Comparison of ENCODE assay signal across 18 cellular contexts in genomic region chr2:72204156-72204781, GRCh38. TPM values are rescaled to one million over a fixed set of nuclear protein-coding genes. Genes with fewer than 3 reads are reported as not detected.
A peak's percentile ranks its signal among the peaks of the same experiment; 100 is the strongest.
DNase-seq lines count a peak whose midpoint lies in the region; ATAC-seq, FAIRE-seq and TF ChIP-seq lines count a peak whose summit lies in the region.
"Had no signal": no experiment of that assay in that cellular context is flagged by ENCODE, and none has a peak within 500 bp of the region (broad histone marks: within the 10 kb centered on the region; RNA-seq: fewer than 3 reads in every experiment).

No MANE protein-coding gene starts in this region.

- no peaks in the 10 kb centered on the region for H4K20me1 ChIP-seq in endothelial cell of umbilical vein (replicated peaks; ENCODE audit: control insufficient read depth, extremely low read depth, insufficient read depth, low read length)

- peaks cover 52% of the 10 kb centered on the region for H3K4me1 Mint-ChIP-seq in type B pancreatic cell (ENCODE audit: unreplicated experiment)
- no peaks in the 10 kb centered on the region for H3K4me1 Mint-ChIP-seq in stimulated activated effector memory CD8-positive, alpha-beta T cell treated with anti-CD3 and anti-CD28 coated beads, Interleukin-12 subunit alpha, Interleukin-12 subunit beta, amount 100 ng/mL, for 72 hours
- H3K4me1 Mint-ChIP-seq: stimulated activated memory B cell treated with anti-CD40 and anti-IgM and Interleukin-4, amounts not matched to agents 10 μg/mL and 1 μg/mL and 100 μg/mL, for 72 hours had no signal

- ATAC-seq in left lobe of liver, result peak; percentile 86
- no peak for ATAC-seq in stimulated activated effector memory CD8-positive, alpha-beta T cell treated with anti-CD3 and anti-CD28 coated beads, Interleukin-12 subunit alpha, Interleukin-12 subunit beta, amount 100 ng/mL, for 72 hours
- ATAC-seq: naive thymus-derived CD4-positive, alpha-beta T cell; Panc1; stimulated activated memory B cell treated with anti-CD40 and anti-IgM and Interleukin-4, amounts not matched to agents 10 μg/mL and 1 μg/mL and 100 μg/mL, for 72 hours had no signal

- no peaks in the 10 kb centered on the region for H3K36me3 ChIP-seq in MG63
- no peaks in the 10 kb centered on the region for H3K36me3 ChIP-seq in endothelial cell of umbilical vein (ENCODE audit: control insufficient read depth in 2 of 2, extremely low read depth in 1 of 2, insufficient read depth in 2 of 2, low read length in 2 of 2)

- no peaks in the 10 kb centered on the region for H3K9me1 ChIP-seq in endothelial cell of umbilical vein (replicated peaks; ENCODE audit: control insufficient read depth, extremely low read depth, insufficient read depth, low read length)

- TF ChIP-seq CTCF in endothelial cell of umbilical vein (IDR thresholded peaks at IDR 0.05; ENCODE audit: extremely low read depth in 1 of 2, insufficient read depth in 1 of 2, low read depth in 1 of 2, low read length in 2 of 2) (no peak), type B pancreatic cell (conservative IDR thresholded peaks at IDR 0.05) (no peak)

- H2AFZ ChIP-seq in endothelial cell of umbilical vein (ENCODE audit: low read depth, low read length), result no peak overlapping the region

- no peak overlapping the region for H3K9ac ChIP-seq in endothelial cell of umbilical vein (replicated peaks; ENCODE audit: extremely low read depth, insufficient read depth, low read length)

- intact Hi-C loops in endothelial cell of umbilical vein (cut with micrococcal nuclease), result no loop called here

- CTCF ChIA-PET in endothelial cell of umbilical vein (lab: Charles Lee), result interaction anchor here (0.9 to 1.2 kb wide), 3 partner anchors 10 to 280 kb away, joined by 3 to 4 read pairs (median 3); no protein-coding TSS in a partner anchor

- H3K4me2 ChIP-seq in endothelial cell of umbilical vein (ENCODE audit: insufficient read depth, low read length), result no peak overlapping the region

- no peaks in the 10 kb centered on the region for H3K79me2 ChIP-seq in endothelial cell of umbilical vein (ENCODE audit: control insufficient read depth, insufficient read depth, low read length)

- peak overlapping the region; percentile 73 for H3K27ac Mint-ChIP-seq in type B pancreatic cell
- H3K27ac Mint-ChIP-seq in stimulated activated effector memory CD8-positive, alpha-beta T cell treated with anti-CD3 and anti-CD28 coated beads, Interleukin-12 subunit alpha, Interleukin-12 subunit beta, amount 100 ng/mL, for 72 hours, result no peak overlapping the region
- H3K27ac Mint-ChIP-seq: activated T-helper 1 cell treated with anti-CD3 and anti-CD28 coated beads, Interleukin-12 subunit alpha, Interleukin-12 subunit beta, Interleukin-2, Interleukin-4 antibody, amounts not matched to agents 30 ng/mL and 10 ng/mL and 1 ng/mL, durations not matched to agents 14 hours and 24 hours and 36 hours; naive thymus-derived CD4-positive, alpha-beta T cell; stimulated activated memory B cell treated with anti-CD40 and anti-IgM and Interleukin-4, amounts not matched to agents 10 μg/mL and 1 μg/mL and 100 μg/mL, for 72 hours had no signal

- no peaks in the 10 kb centered on the region for H3K27me3 Mint-ChIP-seq in type B pancreatic cell
- H3K27me3 Mint-ChIP-seq: naive thymus-derived CD4-positive, alpha-beta T cell; stimulated activated memory B cell treated with anti-CD40 and anti-IgM and Interleukin-4, amounts not matched to agents 10 μg/mL and 1 μg/mL and 100 μg/mL, for 72 hours had no signal

- H3K27ac ChIP-seq in endothelial cell of umbilical vein (ENCODE audit: insufficient read depth, low read depth, low read length), result no peak overlapping the region
- H3K27ac ChIP-seq: C4-2B had no signal

- no peaks in the 10 kb centered on the region for H3K4me1 ChIP-seq in endothelial cell of umbilical vein (ENCODE audit: control insufficient read depth, extremely low read depth, insufficient read depth, low read length)

- POLR2A ChIA-PET in endothelial cell of umbilical vein (lab: Charles Lee), result no interaction called here

- H3K4me3 Mint-ChIP-seq in type B pancreatic cell, result peak overlapping the region; percentile 44
- H3K4me3 Mint-ChIP-seq in stimulated activated effector memory CD8-positive, alpha-beta T cell treated with anti-CD3 and anti-CD28 coated beads, Interleukin-12 subunit alpha, Interleukin-12 subunit beta, amount 100 ng/mL, for 72 hours, result no peak overlapping the region
- H3K4me3 Mint-ChIP-seq: activated T-helper 1 cell treated with anti-CD3 and anti-CD28 coated beads, Interleukin-12 subunit alpha, Interleukin-12 subunit beta, Interleukin-2, Interleukin-4 antibody, amounts not matched to agents 30 ng/mL and 10 ng/mL and 1 ng/mL, durations not matched to agents 14 hours and 24 hours and 36 hours; naive thymus-derived CD4-positive, alpha-beta T cell; stimulated activated memory B cell treated with anti-CD40 and anti-IgM and Interleukin-4, amounts not matched to agents 10 μg/mL and 1 μg/mL and 100 μg/mL, for 72 hours had no signal

- BruUV-seq in endothelial cell of umbilical vein (replicated peaks; lab: Mats Ljungman, UMichigan), result no TSS peak

- no peak for TF ChIP-seq POLR2A in endothelial cell of umbilical vein (IDR thresholded peaks at IDR 0.05; ENCODE audit: low read depth, low read length)

- H3K36me3 Mint-ChIP-seq in type B pancreatic cell, result no peaks in the 10 kb centered on the region
- H3K36me3 Mint-ChIP-seq in stimulated activated effector memory CD8-positive, alpha-beta T cell treated with anti-CD3 and anti-CD28 coated beads, Interleukin-12 subunit alpha, Interleukin-12 subunit beta, amount 100 ng/mL, for 72 hours, result no peaks in the 10 kb centered on the region
- H3K36me3 Mint-ChIP-seq: naive thymus-derived CD4-positive, alpha-beta T cell; stimulated activated memory B cell treated with anti-CD40 and anti-IgM and Interleukin-4, amounts not matched to agents 10 μg/mL and 1 μg/mL and 100 μg/mL, for 72 hours had no signal

- peak; percentile 33 for DNase-seq in MG63
- DNase-seq in endothelial cell of umbilical vein (ENCODE audit: low read depth, low spot score), result peak; percentile 89
- DNase-seq in left lobe of liver (ENCODE audit: low spot score), result no peak
- no peak for DNase-seq in type B pancreatic cell (ENCODE audit: extremely low spot score, unreplicated experiment)
- DNase-seq in stimulated activated effector memory CD8-positive, alpha-beta T cell treated with anti-CD3 and anti-CD28 coated beads, Interleukin-12 subunit alpha, Interleukin-12 subunit beta, amount 100 ng/mL, for 72 hours (ENCODE audit: low spot score in 2 of 2), result no peak
- no peak for DNase-seq in GM19238 (ENCODE audit: insufficient read length, low spot score)
- no peak for DNase-seq in NCI-H1436 (lab: John Stamatoyannopoulos, UW)
- DNase-seq: amygdala; islet precursor cell; naive thymus-derived CD4-positive, alpha-beta T cell; NCI-H1092 treated with DMSO at 0.1 percent for 48 hours; NCI-H345; stimulated activated CD4-positive, alpha-beta T cell treated with anti-CD3 and anti-CD28 coated beads, Interleukin-4, amount 100 ng/mL, for 4 hours had no signal

- no peaks in the 10 kb centered on the region for H3K9me3 ChIP-seq in MG63
- no peaks in the 10 kb centered on the region for H3K9me3 ChIP-seq in endothelial cell of umbilical vein (replicated peaks; ENCODE audit: control insufficient read depth, insufficient read depth, low read length)

- H3K4me3 ChIP-seq in MG63 (no peak overlapping the region), endothelial cell of umbilical vein (replicated peaks in 1 of 3; ENCODE audit: insufficient read depth in 1 of 3, low read depth in 1 of 3, low read length in 3 of 3) (no peak overlapping the region)

- no peak for FAIRE-seq in endothelial cell of umbilical vein (lab: Jason Lieb, UNC)

- H3K27me3 ChIP-seq in MG63, result no peaks in the 10 kb centered on the region
- no peaks in the 10 kb centered on the region for H3K27me3 ChIP-seq in endothelial cell of umbilical vein (ENCODE audit: control insufficient read depth in 2 of 2, insufficient read depth in 2 of 2, low read length in 2 of 2)

- dilution Hi-C loops in endothelial cell of umbilical vein (cut with MboI; ENCODE audit: extremely low pct_ligation_motif_present, low sequenced_read_pairs), result no loop called here

- no peaks in the 10 kb centered on the region for H3K9me3 Mint-ChIP-seq in type B pancreatic cell
- H3K9me3 Mint-ChIP-seq in stimulated activated effector memory CD8-positive, alpha-beta T cell treated with anti-CD3 and anti-CD28 coated beads, Interleukin-12 subunit alpha, Interleukin-12 subunit beta, amount 100 ng/mL, for 72 hours, result no peaks in the 10 kb centered on the region
- H3K9me3 Mint-ChIP-seq: activated T-helper 1 cell treated with anti-CD3 and anti-CD28 coated beads, Interleukin-12 subunit alpha, Interleukin-12 subunit beta, Interleukin-2, Interleukin-4 antibody, amounts not matched to agents 30 ng/mL and 10 ng/mL and 1 ng/mL, durations not matched to agents 14 hours and 24 hours and 36 hours; naive thymus-derived CD4-positive, alpha-beta T cell; stimulated activated memory B cell treated with anti-CD40 and anti-IgM and Interleukin-4, amounts not matched to agents 10 μg/mL and 1 μg/mL and 100 μg/mL, for 72 hours had no signal

TF ChIP-seq in endothelial cell of umbilical vein, 7 proteins besides CTCF, POLR2A, EP300 and RAD21:
- TF ChIP-seq MAX (IDR thresholded peaks at IDR 0.05; ENCODE audit: insufficient read depth, insufficient read length) (no peak), FOS (IDR thresholded peaks at IDR 0.05; ENCODE audit: borderline replicate concordance, insufficient read depth, low read length) (no peak), POLR2AphosphoS5 (IDR thresholded peaks at IDR 0.05; ENCODE audit: insufficient read depth, low read depth, low read length) (no peak)

RNA-seq across cellular contexts. Expression of gene CYP26B1, which starts 56.6 kb away (rescaled TPM):
- 5.4 and 10.6 TPM in 2 replicates for total RNA-seq in MG63 (2014; rRNA removed; shearing (Covaris generic); ENCODE audit: low replicate concordance)
- total RNA-seq in endothelial cell of umbilical vein, result 0.76 and 1.1 TPM in 2 replicates
- polyA plus RNA-seq in endothelial cell of umbilical vein, result 0.06 and 0.30 TPM in 2 replicates
- polyA plus RNA-seq in endothelial cell of umbilical vein (2011; cell fraction: cytosol; rRNA removed), result 0.35 and 0.63 TPM in 2 replicates
- polyA plus RNA-seq in endothelial cell of umbilical vein (2011; cell fraction: nucleus; rRNA removed), result 1.3 and 1.4 TPM in 2 replicates
- 1.1 and 2.4 TPM in 2 replicates for polyA plus RNA-seq in endothelial cell of umbilical vein (2012)
- polyA minus RNA-seq in endothelial cell of umbilical vein, result 0.28 and 0.34 TPM in 2 replicates
- polyA minus RNA-seq in endothelial cell of umbilical vein (2011; cell fraction: cytosol; rRNA and poly(A)+ RNA removed), result 3.9 TPM
- 0.58 and 1.3 TPM in 2 replicates for polyA minus RNA-seq in endothelial cell of umbilical vein (2011; cell fraction: nucleus; rRNA and poly(A)+ RNA removed)
- total RNA-seq in left lobe of liver, result 4.4 TPM
- 5.4 and 23.6 TPM in 2 replicates for total RNA-seq in type B pancreatic cell (ENCODE audit: low replicate concordance)
- total RNA-seq: activated T-helper 1 cell treated with anti-CD3 and anti-CD28 coated beads, Interleukin-12 subunit alpha, Interleukin-12 subunit beta, Interleukin-2, Interleukin-4 antibody, amounts not matched to agents 30 ng/mL and 10 ng/mL and 1 ng/mL, durations not matched to agents 14 hours and 24 hours and 36 hours; naive thymus-derived CD4-positive, alpha-beta T cell; T-helper 2 cell treated with Interferon-gamma antibody and Interleukin-4, amounts not matched to agents 100 ng/mL and 5 ng/mL, for 36 hours had no signal
- polyA plus RNA-seq: naive thymus-derived CD4-positive, alpha-beta T cell had no signal

Comparison
In these comparisons a context has a peak if more than half of its experiments do, and no peak if none do; other contexts are left out.
1. DNase-seq: peak in MG63 (single experiment) and endothelial cell of umbilical vein (single experiment); none in left lobe of liver (single experiment), type B pancreatic cell (single experiment), stimulated activated effector memory CD8-positive, alpha-beta T cell treated with anti-CD3 and anti-CD28 coated beads, Interleukin-12 subunit alpha, Interleukin-12 subunit beta, amount 100 ng/mL, for 72 hours (0 of 2), GM19238 (single experiment) and NCI-H1436 (single experiment).